Comparison of ENCODE assay signal across 7 cellular contexts in genomic region chr22:46578824-46579561, GRCh38. TPM values are rescaled to one million over a fixed set of nuclear protein-coding genes. Genes with fewer than 3 reads are reported as not detected.
DNase-seq lines count a peak whose midpoint lies in the region; ATAC-seq, FAIRE-seq and TF ChIP-seq lines count a peak whose summit lies in the region.

No MANE protein-coding gene starts in this region.

- DNase-seq in HuH-7.5 (ENCODE audit: low spot score), result peak; percentile 77
- DNase-seq in islet precursor cell, result peak; percentile 87
- no peak for DNase-seq in stimulated activated naive CD8-positive, alpha-beta T cell treated with anti-CD3 and anti-CD28 coated beads, Interleukin-15, amount 100 ng/mL, for 72 hours
- no peak for DNase-seq in GM12891 (ENCODE audit: insufficient read length, low spot score)
- DNase-seq in D341Med (ENCODE audit: low spot score), result no peak

- H3K27ac ChIP-seq in angular gyrus (ENCODE audit: low read depth, low read length), result peak overlapping the region; percentile 34

- no peak for TF ChIP-seq POLR2A in GM12891 (IDR thresholded peaks at IDR 0.05; ENCODE audit: low read depth, low read length)

- H3K4me1 Mint-ChIP-seq in stimulated activated naive CD8-positive, alpha-beta T cell treated with anti-CD3 and anti-CD28 coated beads, Interleukin-15, amount 100 ng/mL, for 72 hours, result peaks cover 67% of the 10 kb centered on the region

- ATAC-seq in stimulated activated naive CD8-positive, alpha-beta T cell treated with anti-CD3 and anti-CD28 coated beads, Interleukin-15, amount 100 ng/mL, for 72 hours, result no peak
- no peak for ATAC-seq in HG02973 (IDR thresholded peaks at IDR 0.05; ENCODE audit: unreplicated experiment)

- H3K27me3 Mint-ChIP-seq in stimulated activated naive CD8-positive, alpha-beta T cell treated with anti-CD3 and anti-CD28 coated beads, Interleukin-15, amount 100 ng/mL, for 72 hours, result peaks cover 11% of the 10 kb centered on the region

- H3K27ac Mint-ChIP-seq in stimulated activated naive CD8-positive, alpha-beta T cell treated with anti-CD3 and anti-CD28 coated beads, Interleukin-15, amount 100 ng/mL, for 72 hours, result no peak overlapping the region

- no peak for FAIRE-seq in GM12891 (lab: Jason Lieb, UNC)

- peak overlapping the region; percentile 88 to 99 for H3K4me3 Mint-ChIP-seq in stimulated activated naive CD8-positive, alpha-beta T cell treated with anti-CD3 and anti-CD28 coated beads, Interleukin-15, amount 100 ng/mL, for 72 hours

- H3K9me3 Mint-ChIP-seq in stimulated activated naive CD8-positive, alpha-beta T cell treated with anti-CD3 and anti-CD28 coated beads, Interleukin-15, amount 100 ng/mL, for 72 hours, result no peaks in the 10 kb centered on the region

TF ChIP-seq in GM12891, 5 proteins besides CTCF, POLR2A, EP300 and RAD21:
- no peak for TF ChIP-seq TAF1 (IDR thresholded peaks at IDR 0.05; ENCODE audit: low read depth, low read length)
- TF ChIP-seq SPI1 (IDR thresholded peaks at IDR 0.05; ENCODE audit: low read depth, low read length), result no peak
- no peak for TF ChIP-seq PAX5 (IDR thresholded peaks at IDR 0.05; ENCODE audit: insufficient read depth, low read length, severe bottlenecking)
- no peak for TF ChIP-seq POU2F2 (IDR thresholded peaks at IDR 0.05; ENCODE audit: low read depth, low read length)

RNA-seq across cellular contexts. Expression of gene GRAMD4, which starts 41.2 kb away (rescaled TPM):
- 8.7 TPM for polyA plus RNA-seq in GM12891 (2012; ENCODE audit: low read depth, missing spikeins)

RNA-seq across cellular contexts. Expression of gene CELSR1, which starts 41.6 kb away (rescaled TPM):
- polyA plus RNA-seq in GM12891 (2012; ENCODE audit: low read depth, missing spikeins), result 0.90 TPM

Comparison
In these comparisons a context has a peak if more than half of its experiments do, and no peak if none do; other contexts are left out.
1. DNase-seq: peak in HuH-7.5 (single experiment) and islet precursor cell (single experiment); none in stimulated activated naive CD8-positive, alpha-beta T cell treated with anti-CD3 and anti-CD28 coated beads, Interleukin-15, amount 100 ng/mL, for 72 hours (0 of 2), GM12891 (single experiment) and D341Med (single experiment).